Comparison of ENCODE assay signal across 8 cellular contexts in genomic region chr12:25386823-25387134, GRCh38.
DNase-seq lines count a peak whose midpoint lies in the region; ATAC-seq and TF ChIP-seq lines count a peak whose summit lies in the region.

No MANE protein-coding gene starts in this region.

- H3K27me3 ChIP-seq in iPS DF 6.9 (ENCODE audit: control insufficient read depth, insufficient read depth, low read length), result 0 out of 2 replicates have a peak, but pooled peaks cover 1% of the 10 kb centered on the region

- H3K9me3 Mint-ChIP-seq in activated CD4-positive, alpha-beta T cell treated with anti-CD3 and anti-CD28 coated beads for 36 hours (ENCODE audit: low read depth), result no peaks in the 10 kb centered on the region
- H3K9me3 Mint-ChIP-seq in activated T-cell treated with anti-CD3 and anti-CD28 coated beads, Interleukin-2, amount 50 U/mL, for 72 hours, result no peaks in the 10 kb centered on the region
- H3K9me3 Mint-ChIP-seq in stimulated activated naive CD8-positive, alpha-beta T cell treated with anti-CD3 and anti-CD28 coated beads, Interleukin-15, amount 100 ng/mL, for 72 hours, result no peaks in the 10 kb centered on the region

- peaks cover 55% of the 10 kb centered on the region for H3K4me1 Mint-ChIP-seq in activated CD4-positive, alpha-beta T cell treated with anti-CD3 and anti-CD28 coated beads for 36 hours
- H3K4me1 Mint-ChIP-seq in activated T-cell treated with anti-CD3 and anti-CD28 coated beads, Interleukin-2, amount 50 U/mL, for 72 hours (ENCODE audit: low read depth), result peaks cover 57% of the 10 kb centered on the region
- H3K4me1 Mint-ChIP-seq in stimulated activated naive CD8-positive, alpha-beta T cell treated with anti-CD3 and anti-CD28 coated beads, Interleukin-15, amount 100 ng/mL, for 72 hours, result peaks cover 57% of the 10 kb centered on the region

- H3K36me3 Mint-ChIP-seq in activated CD4-positive, alpha-beta T cell treated with anti-CD3 and anti-CD28 coated beads for 36 hours (ENCODE audit: low read depth), result peaks cover 7% of the 10 kb centered on the region
- H3K36me3 Mint-ChIP-seq in activated T-cell treated with anti-CD3 and anti-CD28 coated beads, Interleukin-2, amount 50 U/mL, for 72 hours (ENCODE audit: insufficient read depth in 2 of 2), result peaks cover 5 to 7% of the 10 kb centered on the region in 2 donors

- TF ChIP-seq CTCF in GM13976 (IDR thresholded peaks at IDR 0.05; ENCODE audit: borderline replicate concordance, control extremely low read depth, extremely low read depth, insufficient read depth, missing control alignments), result no peak

- H3K4me1 ChIP-seq in iPS DF 6.9 (ENCODE audit: control insufficient read depth, insufficient read depth, low read length), result peaks cover 3% of the 10 kb centered on the region; the same call in 1 of the 2 replicates

- no peak for DNase-seq in activated CD4-positive, alpha-beta T cell treated with anti-CD3 and anti-CD28 coated beads for 36 hours
- DNase-seq in activated CD4-positive, alpha-beta T cell treated with anti-CD3 and anti-CD28 coated beads for 1 hour, result no peak
- DNase-seq in activated T-cell treated with anti-CD3 and anti-CD28 coated beads, Interleukin-2, amount 50 U/mL, for 72 hours, result no peak
- DNase-seq in iPS DF 6.9 (ENCODE audit: low read depth, low spot score), result no peak
- no peak for DNase-seq in stimulated activated naive CD8-positive, alpha-beta T cell treated with anti-CD3 and anti-CD28 coated beads, Interleukin-15, amount 100 ng/mL, for 72 hours
- no peak for DNase-seq in GM13976 (ENCODE audit: low spot score)

- WGBS in iPS DF 6.9 (ENCODE audit: insufficient coverage, insufficient read length), result no CpG with 5 or more reads among the region's 9 CpGs

- no peak overlapping the region for H3K27ac ChIP-seq in iPS DF 6.9 (ENCODE audit: low read length)

- no peaks in the 10 kb centered on the region for H3K9me3 ChIP-seq in iPS DF 6.9 (ENCODE audit: control insufficient read depth, insufficient read depth, low read length)

- peak overlapping the region; percentile 100 for H3K27ac Mint-ChIP-seq in activated CD4-positive, alpha-beta T cell treated with anti-CD3 and anti-CD28 coated beads for 36 hours
- peak overlapping the region; percentile 97 for H3K27ac Mint-ChIP-seq in activated T-cell treated with anti-CD3 and anti-CD28 coated beads, Interleukin-2, amount 50 U/mL, for 72 hours
- H3K27ac Mint-ChIP-seq in stimulated activated naive CD8-positive, alpha-beta T cell treated with anti-CD3 and anti-CD28 coated beads, Interleukin-15, amount 100 ng/mL, for 72 hours, result peak overlapping the region; percentile 99 to 100

- in situ Hi-C loops in GM13976 (cut with MboI; ENCODE audit: low sequenced_read_pairs, unreplicated experiment), result no loop called here

- peak overlapping the region; percentile 53; the same call in 1 of the 2 replicates for H3K4me3 ChIP-seq in iPS DF 6.9 (ENCODE audit: low read length)

- intact Hi-C loops in activated CD4-positive, alpha-beta T cell treated with anti-CD3 and anti-CD28 coated beads for 36 hours (cut with DNase I, micrococcal nuclease), result loop anchor here (1.0 kb wide), 4 partner anchors 145 to 334 kb away; a partner anchor contains a TSS

- POLR2A ChIA-PET in activated CD4-positive, alpha-beta T cell treated with anti-CD3 and anti-CD28 coated beads for 36 hours (lab: Charles Lee), result interaction anchor here (1.3 kb wide), 1 partner anchor 55 kb away, joined by 4 read pairs; no protein-coding TSS in a partner anchor

- CTCF ChIA-PET in activated CD4-positive, alpha-beta T cell treated with anti-CD3 and anti-CD28 coated beads for 36 hours (lab: Charles Lee), result interaction anchor here (0.8 to 2.0 kb wide), 17 partner anchors 13 to 466 kb away, joined by 3 to 19 read pairs (median 5); no protein-coding TSS in a partner anchor

- peaks cover 12% of the 10 kb centered on the region for H3K27me3 Mint-ChIP-seq in activated CD4-positive, alpha-beta T cell treated with anti-CD3 and anti-CD28 coated beads for 36 hours
- peaks cover 50% of the 10 kb centered on the region for H3K27me3 Mint-ChIP-seq in activated T-cell treated with anti-CD3 and anti-CD28 coated beads, Interleukin-2, amount 50 U/mL, for 72 hours (ENCODE audit: low read depth)
- H3K27me3 Mint-ChIP-seq in stimulated activated naive CD8-positive, alpha-beta T cell treated with anti-CD3 and anti-CD28 coated beads, Interleukin-15, amount 100 ng/mL, for 72 hours, result no peaks in the 10 kb centered on the region

- H3K36me3 ChIP-seq in iPS DF 6.9 (ENCODE audit: control insufficient read depth, insufficient read depth, low read length), result no peaks in the 10 kb centered on the region

- peak overlapping the region; percentile 97 for H3K4me3 Mint-ChIP-seq in activated CD4-positive, alpha-beta T cell treated with anti-CD3 and anti-CD28 coated beads for 36 hours
- H3K4me3 Mint-ChIP-seq in activated T-cell treated with anti-CD3 and anti-CD28 coated beads, Interleukin-2, amount 50 U/mL, for 72 hours, result peak overlapping the region; percentile 94 to 97
- H3K4me3 Mint-ChIP-seq in stimulated activated naive CD8-positive, alpha-beta T cell treated with anti-CD3 and anti-CD28 coated beads, Interleukin-15, amount 100 ng/mL, for 72 hours, result peak overlapping the region; percentile 85 to 95

- ATAC-seq in activated CD4-positive, alpha-beta T cell treated with anti-CD3 and anti-CD28 coated beads for 36 hours, result no peak
- no peak for ATAC-seq in activated T-cell treated with anti-CD3 and anti-CD28 coated beads, Interleukin-2, amount 50 U/mL, for 72 hours (replicated peaks in 1 of 2)
- no peak for ATAC-seq in stimulated activated naive CD8-positive, alpha-beta T cell treated with anti-CD3 and anti-CD28 coated beads, Interleukin-15, amount 100 ng/mL, for 72 hours
- ATAC-seq in HG03139 (IDR thresholded peaks at IDR 0.05; ENCODE audit: unreplicated experiment) (no peak), GM21529 (IDR thresholded peaks at IDR 0.05; ENCODE audit: unreplicated experiment) (no peak)
